8 cellular contexts compared by ENCODE assay signal in genomic region chr4:76301068-76301774, GRCh38.
DNase-seq lines count a peak whose midpoint lies in the region; ATAC-seq and TF ChIP-seq lines count a peak whose summit lies in the region.

No MANE protein-coding gene starts in this region.

- DNase-seq in DMS 273 (lab: John Stamatoyannopoulos, UW; ENCODE audit: unreplicated experiment) (peak; percentile 28), DMS 273 treated with DMSO at 0.1 percent for 48 hours (lab: John Stamatoyannopoulos, UW) (no peak), HK-2 (ENCODE audit: unreplicated experiment) (peak; percentile 40), fibroblast of the conjunctiva (ENCODE audit: low read depth) (peak; percentile 35), NCI-H2171 (lab: John Stamatoyannopoulos, UW) (no peak)
- DNase-seq in stimulated activated CD8-positive, alpha-beta memory T cell treated with anti-CD3 and anti-CD28 coated beads, Interleukin-4, amount 100 ng/mL, for 48 hours = peak; percentile 43

- ATAC-seq in GM21515 (IDR thresholded peaks at IDR 0.05; ENCODE audit: unreplicated experiment) (peak; percentile 99), SK-N-SH treated with all-trans-retinoic acid at 6 μM for 48 hours (peak; percentile 70)

TF ChIP-seq in SK-N-SH treated with all-trans-retinoic acid at 6 μM for 48 hours, 23 proteins besides CTCF, POLR2A, EP300 and RAD21:
- TF ChIP-seq ARNTL (CRISPR knock-in tag; IDR thresholded peaks at IDR 0.05; ENCODE audit: borderline replicate concordance, low read depth) (no peak), TCF4 (CRISPR knock-in tag; IDR thresholded peaks at IDR 0.05; ENCODE audit: borderline replicate concordance) (no peak), ZFP3 (CRISPR knock-in tag; IDR thresholded peaks at IDR 0.05) (no peak), TSHZ2 (CRISPR knock-in tag; IDR thresholded peaks at IDR 0.05) (no peak), ZC3H10 (CRISPR knock-in tag; IDR thresholded peaks at IDR 0.05) (no peak), POU6F1 (CRISPR knock-in tag; IDR thresholded peaks at IDR 0.05; ENCODE audit: borderline replicate concordance, low read depth) (no peak), SNAI2 (CRISPR knock-in tag; IDR thresholded peaks at IDR 0.05) (no peak), ESRRG (CRISPR knock-in tag; IDR thresholded peaks at IDR 0.05) (no peak), RARB (CRISPR knock-in tag; IDR thresholded peaks at IDR 0.05) (no peak), ISL1 (CRISPR knock-in tag; IDR thresholded peaks at IDR 0.05) (no peak), TOX (CRISPR knock-in tag; IDR thresholded peaks at IDR 0.05; ENCODE audit: borderline replicate concordance) (no peak), CSRNP3 (CRISPR knock-in tag; IDR thresholded peaks at IDR 0.05) (no peak), ZNF565 (CRISPR knock-in tag; conservative IDR thresholded peaks at IDR 0.05; ENCODE audit: low read depth) (no peak), GLIS3 (CRISPR knock-in tag; IDR thresholded peaks at IDR 0.05) (no peak), PPARA (CRISPR knock-in tag; IDR thresholded peaks at IDR 0.05; ENCODE audit: borderline replicate concordance) (no peak)

Comparison
In these comparisons a context has a peak if more than half of its experiments do, and no peak if none do; other contexts are left out.
1. DNase-seq: peak in DMS 273 (single experiment), HK-2 (single experiment), fibroblast of the conjunctiva (single experiment) and stimulated activated CD8-positive, alpha-beta memory T cell treated with anti-CD3 and anti-CD28 coated beads, Interleukin-4, amount 100 ng/mL, for 48 hours (single experiment); none in DMS 273 treated with DMSO at 0.1 percent for 48 hours (single experiment) and NCI-H2171 (single experiment).